Comparison of ENCODE assay signal across 19 cellular contexts in genomic region chr11:73579641-73580434, GRCh38. TPM values are rescaled to one million over a fixed set of nuclear protein-coding genes. Genes with fewer than 3 reads are reported as not detected.
DNase-seq lines count a peak whose midpoint lies in the region; TF ChIP-seq lines count a peak whose summit lies in the region.
"Had no signal": no experiment of that assay in that cellular context is flagged by ENCODE, and none has a peak within 500 bp of the region (broad histone marks: within the 10 kb centered on the region; RNA-seq: fewer than 3 reads in every experiment).

No MANE protein-coding gene starts in this region.

- no peak overlapping the region for H3K27ac ChIP-seq in suprapubic skin

- peaks cover 16% of the 10 kb centered on the region for H3K36me3 Mint-ChIP-seq in activated naive CD4-positive, alpha-beta T cell treated with anti-CD3 and anti-CD28 coated beads, Interleukin-2, amount 50 U/mL, for 24 hours

- TF ChIP-seq POLR2A in suprapubic skin (IDR thresholded peaks at IDR 0.05) = no peak

- no peak for TF ChIP-seq CTCF in suprapubic skin (IDR thresholded peaks at IDR 0.05)

- H3K27me3 Mint-ChIP-seq in activated naive CD4-positive, alpha-beta T cell treated with anti-CD3 and anti-CD28 coated beads, Interleukin-2, amount 50 U/mL, for 24 hours = no peaks in the 10 kb centered on the region
- H3K27me3 Mint-ChIP-seq: B cell had no signal

- peak overlapping the region; percentile 3 for H3K27ac Mint-ChIP-seq in activated naive CD4-positive, alpha-beta T cell treated with anti-CD3 and anti-CD28 coated beads, Interleukin-2, amount 50 U/mL, for 24 hours
- H3K27ac Mint-ChIP-seq: B cell had no signal

- WGBS in suprapubic skin = 96% methylated on average over 8 of the region's 8 CpGs

- H3K4me3 ChIP-seq in adipocyte (ENCODE audit: low read length) (no peak overlapping the region), suprapubic skin (no peak overlapping the region)

- H3K36me3 ChIP-seq in adipocyte (ENCODE audit: control insufficient read depth, insufficient read depth, low read length, severe bottlenecking) (no peaks in the 10 kb centered on the region), suprapubic skin (no peaks in the 10 kb centered on the region)

- H3K4me3 Mint-ChIP-seq in activated naive CD4-positive, alpha-beta T cell treated with anti-CD3 and anti-CD28 coated beads, Interleukin-2, amount 50 U/mL, for 24 hours = no peak overlapping the region
- H3K4me3 Mint-ChIP-seq: B cell, H9 had no signal

- H3K27me3 ChIP-seq in adipocyte (replicated peaks; ENCODE audit: control insufficient read depth, insufficient read depth, low read length) = no peaks in the 10 kb centered on the region
- no peaks in the 10 kb centered on the region for H3K27me3 ChIP-seq in suprapubic skin

- no peak for TF ChIP-seq EP300 in suprapubic skin (IDR thresholded peaks at IDR 0.05)

- H3K9me3 ChIP-seq in adipocyte (ENCODE audit: control insufficient read depth, low read length) (no peaks in the 10 kb centered on the region), suprapubic skin (no peaks in the 10 kb centered on the region)

- no peaks in the 10 kb centered on the region for H3K9me3 Mint-ChIP-seq in activated naive CD4-positive, alpha-beta T cell treated with anti-CD3 and anti-CD28 coated beads, Interleukin-2, amount 50 U/mL, for 24 hours
- H3K9me3 Mint-ChIP-seq: H9 had no signal

- H3K4me1 Mint-ChIP-seq in activated naive CD4-positive, alpha-beta T cell treated with anti-CD3 and anti-CD28 coated beads, Interleukin-2, amount 50 U/mL, for 24 hours = peaks cover 25% of the 10 kb centered on the region

- no peak overlapping the region for H3K9ac ChIP-seq in adipocyte (ENCODE audit: low read length)

- no peak for DNase-seq in activated naive CD4-positive, alpha-beta T cell treated with Interleukin-2 at 50 U/mL for 16 hours
- DNase-seq in adipocyte (ENCODE audit: low read depth) (peak; percentile 52), iris pigment epithelial cell (ENCODE audit: low read depth) (peak; percentile 22), A172 (ENCODE audit: low spot score) (no peak), ureter (ENCODE audit: low spot score) (no peak), suprapubic skin (ENCODE audit: low spot score in 2 of 2) (no peak)
- DNase-seq: 8988T, COR-L47, DMS 273 treated with DMSO at 0.1 percent for 48 hours, DMS79 treated with DMSO at 0.1 percent for 48 hours, H9, NCI-H1105 treated with DMSO at 0.1 percent for 48 hours, NCI-H1694, NCI-H2081, NCI-H2171, NCI-H524 treated with DMSO at 0.1 percent for 48 hours, Right ventricle myocardium superior had no signal

- H3K4me1 ChIP-seq in adipocyte (ENCODE audit: control insufficient read depth, insufficient read depth, low read length) (no peaks in the 10 kb centered on the region), suprapubic skin (no peaks in the 10 kb centered on the region)

RNA-seq across cellular contexts. Expression of gene FAM168A, which starts 18.1 kb away (rescaled TPM):
- total RNA-seq in A172 (2014; rRNA removed; shearing (Covaris generic)) = 18.1 and 22.3 TPM in 2 replicates
- 29.7 TPM for total RNA-seq in ureter
- total RNA-seq in suprapubic skin = 10 to 100 TPM; 17.7 to 40.1 (median 22.2) TPM

Comparison
In these comparisons a context has a peak if more than half of its experiments do, and no peak if none do; other contexts are left out.
1. DNase-seq: peak in adipocyte (single experiment) and iris pigment epithelial cell (single experiment); none in activated naive CD4-positive, alpha-beta T cell treated with Interleukin-2 at 50 U/mL for 16 hours (single experiment), A172 (single experiment), ureter (single experiment) and suprapubic skin (0 of 2).